ENCODE assay signal across 30 cellular contexts in the genomic region with DNA sequence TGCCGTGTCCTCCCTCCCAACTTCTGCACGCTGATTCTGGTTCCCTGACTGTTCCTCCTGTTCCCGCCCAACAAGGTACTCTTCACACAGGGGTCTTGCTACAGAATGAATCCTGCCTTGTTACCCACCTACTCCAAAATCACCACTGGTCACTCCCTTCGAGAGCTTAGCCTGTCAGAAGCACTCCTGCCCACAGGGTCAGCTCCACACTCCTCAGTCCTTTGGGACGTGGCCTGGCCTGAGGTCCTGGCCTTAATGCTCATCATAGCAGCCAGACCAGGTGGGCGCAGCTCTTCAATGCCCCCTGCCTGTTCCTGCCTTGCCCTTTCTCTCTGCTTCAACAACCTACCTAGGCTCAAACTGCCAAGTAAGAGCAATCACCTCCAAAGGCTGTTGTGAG.
"Had no signal": no experiment of that assay in that cellular context is flagged by ENCODE, and none has a peak within 500 bp of the region (broad histone marks: within the 10 kb centered on the region; RNA-seq: fewer than 3 reads in every experiment).

No MANE protein-coding gene starts in this region.

- H3K4me3 ChIP-seq: esophagus squamous epithelium, ovary, prostate gland, tibial nerve had no signal

- H3K4me1 ChIP-seq: esophagus squamous epithelium, prostate gland, tibial nerve had no signal

- H3K4me3 Mint-ChIP-seq: activated CD8-positive, alpha-beta memory T cell treated with anti-CD3 and anti-CD28 coated beads, Interleukin-2, amount 10 ng/mL, durations not matched to agents 7 days and 5 days; activated CD8-positive, alpha-beta T cell treated with anti-CD3 and anti-CD28 coated beads, Interleukin-2, amount 10 ng/mL, durations not matched to agents 7 days and 5 days; activated naive CD8-positive, alpha-beta T cell; natural killer cell; T-helper 1 cell treated with Interleukin-12 subunit alpha and Interleukin-12 subunit beta and Interleukin-4 antibody, amounts not matched to agents 30 μg/mL and 1 μg/mL, for 36 hours had no signal

- ATAC-seq: activated CD8-positive, alpha-beta memory T cell treated with anti-CD3 and anti-CD28 coated beads, Interleukin-2, amount 10 ng/mL, durations not matched to agents 7 days and 5 days; activated CD8-positive, alpha-beta T cell treated with anti-CD3 and anti-CD28 coated beads, Interleukin-2, amount 10 ng/mL, durations not matched to agents 7 days and 5 days; left colon; natural killer cell had no signal

- H3K27ac ChIP-seq: epithelial cell of prostate, esophagus squamous epithelium, ovary, prostate gland, tibial nerve, WERI-Rb-1 had no signal

- DNase-seq: activated CD4-positive, alpha-beta T cell treated with anti-CD3 and anti-CD28 coated beads for 1 hour; activated CD4-positive, alpha-beta T cell treated with anti-CD3 and anti-CD28 coated beads, Interleukin-2, amount 50 U/mL, for 1 hour; activated CD8-positive, alpha-beta memory T cell treated with anti-CD3 and anti-CD28 coated beads, Interleukin-2, amount 10 ng/mL, durations not matched to agents 7 days and 5 days; activated CD8-positive, alpha-beta T cell treated with anti-CD3 and anti-CD28 coated beads, Interleukin-2, amount 10 ng/mL, durations not matched to agents 7 days and 5 days; activated effector memory CD4-positive, alpha-beta T cell treated with Interleukin-2 at 50 U/mL for 16 hours; activated naive CD4-positive, alpha-beta T cell treated with Interleukin-2 at 50 U/mL for 16 hours; dermis blood vessel endothelial cell; effector CD4-positive, alpha-beta T cell; esophagus squamous epithelium; foreskin melanocyte; mammary epithelial cell; natural killer cell; ovary; retina; stimulated activated naive CD4-positive, alpha-beta T cell treated with Interleukin-2 at 50 U/mL for 16 hours; SW 1271; T-helper 9 cell; WERI-Rb-1 had no signal

- H3K27ac Mint-ChIP-seq: activated CD8-positive, alpha-beta memory T cell treated with anti-CD3 and anti-CD28 coated beads, Interleukin-2, amount 10 ng/mL, durations not matched to agents 7 days and 5 days; activated CD8-positive, alpha-beta T cell treated with anti-CD3 and anti-CD28 coated beads, Interleukin-2, amount 10 ng/mL, durations not matched to agents 7 days and 5 days; activated naive CD8-positive, alpha-beta T cell; natural killer cell; T-helper 1 cell treated with Interleukin-12 subunit alpha and Interleukin-12 subunit beta and Interleukin-4 antibody, amounts not matched to agents 30 μg/mL and 1 μg/mL, for 36 hours had no signal

- H3K36me3 ChIP-seq: esophagus squamous epithelium, ovary, prostate gland, tibial nerve, WERI-Rb-1 had no signal

- H3K27me3 ChIP-seq: esophagus squamous epithelium, ovary, tibial nerve had no signal

- FAIRE-seq: bronchial epithelial cell, colon, endometrium, islet of Langerhans, TTC549, urothelium cell line had no signal

- H3K36me3 Mint-ChIP-seq: activated CD8-positive, alpha-beta memory T cell treated with anti-CD3 and anti-CD28 coated beads, Interleukin-2, amount 10 ng/mL, durations not matched to agents 7 days and 5 days; natural killer cell had no signal

- H3K9me3 Mint-ChIP-seq: natural killer cell; T-helper 1 cell treated with Interleukin-12 subunit alpha and Interleukin-12 subunit beta and Interleukin-4 antibody, amounts not matched to agents 30 μg/mL and 1 μg/mL, for 36 hours had no signal

- H3K9me3 ChIP-seq: esophagus squamous epithelium, ovary, prostate gland, tibial nerve had no signal
